In genomic region chr6:3356824-3357420, GRCh38 we compare ENCODE assay signal across 8 cellular contexts.
A peak's percentile ranks its signal among the peaks of the same experiment; 100 is the strongest.
DNase-seq lines count a peak whose midpoint lies in the region; ATAC-seq and TF ChIP-seq lines count a peak whose summit lies in the region.

No MANE protein-coding gene starts in this region.

- no peaks in the 10 kb centered on the region for H3K9me2 ChIP-seq in Loucy (replicated peaks; ENCODE audit: low read depth, low read length)

- peak overlapping the region; percentile 43 to 96 (median 83); a peak in 21 of 22 replicates for H3K27ac ChIP-seq in BLaER1 treated with 17β-estradiol and CSF1 and Interleukin-3, amounts not matched to agents 10 nM and 100 nM
- H3K27ac ChIP-seq in foreskin keratinocyte, result no peak overlapping the region

- H3K9me3 Mint-ChIP-seq in effector memory CD8-positive, alpha-beta T cell, result no peaks in the 10 kb centered on the region
- H3K9me3 Mint-ChIP-seq in neural crest cell, result no peaks in the 10 kb centered on the region

- TF ChIP-seq CTCF in Loucy (conservative IDR thresholded peaks at IDR 0.05; ENCODE audit: low read length) (no peak), neural crest cell (conservative IDR thresholded peaks at IDR 0.05) (no peak), foreskin keratinocyte (conservative IDR thresholded peaks at IDR 0.05) (no peak)

- peaks cover 15% of the 10 kb centered on the region for H3K36me3 Mint-ChIP-seq in effector memory CD8-positive, alpha-beta T cell (ENCODE audit: insufficient read depth)
- H3K36me3 Mint-ChIP-seq in neural crest cell (ENCODE audit: low read depth), result no peaks in the 10 kb centered on the region

- H3K4me1 ChIP-seq in BLaER1 treated with 17β-estradiol and CSF1 and Interleukin-3, amounts not matched to agents 10 nM and 100 nM, result peaks cover 55 to 76% (median 71%) of the 10 kb centered on the region in 10 experiments
- peaks cover 47% of the 10 kb centered on the region for H3K4me1 ChIP-seq in Loucy (ENCODE audit: insufficient read depth, low read length, poor library complexity, severe bottlenecking)
- peaks cover 9% of the 10 kb centered on the region for H3K4me1 ChIP-seq in foreskin keratinocyte

- no peaks in the 10 kb centered on the region for H3K9me3 ChIP-seq in BLaER1 treated with 17β-estradiol and CSF1 and Interleukin-3, amounts not matched to agents 10 nM and 100 nM (replicated peaks in 1 of 11)
- no peaks in the 10 kb centered on the region for H3K9me3 ChIP-seq in Loucy (ENCODE audit: insufficient read depth, low read depth, low read length)

- peak overlapping the region; percentile 58 to 96 (median 83) for H3K4me2 ChIP-seq in BLaER1 treated with 17β-estradiol and CSF1 and Interleukin-3, amounts not matched to agents 10 nM and 100 nM
- H3K4me2 ChIP-seq in Loucy (ENCODE audit: low read depth, low read length, poor library complexity, severe bottlenecking), result peak overlapping the region; percentile 66

- no peak for ATAC-seq in effector memory CD8-positive, alpha-beta T cell (replicated peaks)
- ATAC-seq in GM18870 (IDR thresholded peaks at IDR 0.05; ENCODE audit: unreplicated experiment) (no peak), GM18517 (IDR thresholded peaks at IDR 0.05; ENCODE audit: unreplicated experiment) (no peak), foreskin keratinocyte (no peak)

- peak overlapping the region; percentile 92 for H2AFZ ChIP-seq in Loucy (ENCODE audit: low read length)

- no peaks in the 10 kb centered on the region for H3K36me3 ChIP-seq in BLaER1 treated with 17β-estradiol and CSF1 and Interleukin-3, amounts not matched to agents 10 nM and 100 nM
- H3K36me3 ChIP-seq in Loucy (ENCODE audit: insufficient read depth, low read length), result no peaks in the 10 kb centered on the region

- DNase-seq in effector memory CD8-positive, alpha-beta T cell, result no peak
- DNase-seq in neural crest cell (ENCODE audit: low read depth, low spot score), result no peak
- DNase-seq in foreskin keratinocyte, result no peak
- no peak for DNase-seq in inferior parietal cortex (ENCODE audit: extremely low spot score)

- peaks cover 10 to 13% of the 10 kb centered on the region in 2 donors for H3K4me1 Mint-ChIP-seq in effector memory CD8-positive, alpha-beta T cell (ENCODE audit: low read depth in 2 of 2)
- H3K4me1 Mint-ChIP-seq in neural crest cell, result peaks cover 84% of the 10 kb centered on the region

- H3F3A ChIP-seq in Loucy (ENCODE audit: low read depth), result peaks cover 17% of the 10 kb centered on the region; the same call in 1 of the 2 replicates

- H3K79me2 ChIP-seq in Loucy (ENCODE audit: insufficient read depth, low read length), result no peaks in the 10 kb centered on the region

- H3K27me3 Mint-ChIP-seq in effector memory CD8-positive, alpha-beta T cell, result no peaks in the 10 kb centered on the region
- no peaks in the 10 kb centered on the region for H3K27me3 Mint-ChIP-seq in neural crest cell (ENCODE audit: low read depth)

- peak overlapping the region in 9 of 10 experiments; percentile 36 to 67 (median 50); a peak in 15 of 20 replicates for H3K4me3 ChIP-seq in BLaER1 treated with 17β-estradiol and CSF1 and Interleukin-3, amounts not matched to agents 10 nM and 100 nM
- peak overlapping the region; percentile 69 for H3K4me3 ChIP-seq in Loucy (ENCODE audit: low read length, poor library complexity, severe bottlenecking)

- no peaks in the 10 kb centered on the region for H3K27me3 ChIP-seq in BLaER1 treated with 17β-estradiol and CSF1 and Interleukin-3, amounts not matched to agents 10 nM and 100 nM
- no peaks in the 10 kb centered on the region for H3K27me3 ChIP-seq in Loucy (ENCODE audit: insufficient read depth, low read length, poor library complexity, severe bottlenecking)
- peaks cover 2% of the 10 kb centered on the region for H3K27me3 ChIP-seq in foreskin keratinocyte

- H3K4me3 Mint-ChIP-seq in effector memory CD8-positive, alpha-beta T cell, result peak overlapping the region; percentile 79 to 83
- peak overlapping the region; percentile 78 for H3K4me3 Mint-ChIP-seq in neural crest cell

- no peaks in the 10 kb centered on the region for H4K20me1 ChIP-seq in BLaER1 treated with 17β-estradiol and CSF1 and Interleukin-3, amounts not matched to agents 10 nM and 100 nM
- H4K20me1 ChIP-seq in Loucy (ENCODE audit: insufficient read depth, low read length, poor library complexity, severe bottlenecking), result no peaks in the 10 kb centered on the region

- H3K27ac Mint-ChIP-seq in effector memory CD8-positive, alpha-beta T cell, result peak overlapping the region; percentile 89 to 90
- H3K27ac Mint-ChIP-seq in neural crest cell (ENCODE audit: unreplicated experiment), result no peak overlapping the region

- H3K9ac ChIP-seq in BLaER1 treated with 17β-estradiol and CSF1 and Interleukin-3, amounts not matched to agents 10 nM and 100 nM, result peak overlapping the region; percentile 44 to 80 (median 71); a peak in 21 of 22 replicates
- H3K9ac ChIP-seq in Loucy (ENCODE audit: low read depth, low read length, poor library complexity, severe bottlenecking), result peak overlapping the region; percentile 56
